In the genomic region with DNA sequence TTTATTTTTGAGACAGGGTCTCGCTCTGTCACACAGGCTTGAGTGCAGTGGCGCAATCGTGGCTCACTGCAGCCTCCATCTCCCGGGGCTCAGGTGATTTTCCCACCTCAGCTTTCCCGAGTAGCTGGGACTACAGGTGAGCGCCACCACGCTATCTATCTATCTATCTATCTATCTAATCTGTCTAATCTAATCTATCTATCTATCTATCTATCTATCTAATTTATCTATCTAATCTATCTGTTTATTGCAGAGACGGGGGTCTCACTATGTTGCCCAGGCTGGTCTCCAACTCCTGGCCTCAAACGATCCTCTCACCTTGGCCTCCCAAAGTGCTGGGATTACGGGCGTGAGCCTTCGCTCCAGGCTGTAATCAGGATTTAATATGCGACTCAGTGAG, we compare ENCODE assay signal across 7 cellular contexts. TPM values are rescaled to one million over a fixed set of nuclear protein-coding genes. Genes with fewer than 3 reads are reported as not detected.
DNase-seq lines count a peak whose midpoint lies in the region; ATAC-seq, FAIRE-seq and TF ChIP-seq lines count a peak whose summit lies in the region.

No MANE protein-coding gene starts in this region.

- H3K9me3 ChIP-seq in HUES48 (ENCODE audit: control insufficient read depth, insufficient read depth, low read length) (peaks cover 23% of the 10 kb centered on the region), stomach (peaks cover 5 to 54% (median 36%) of the 10 kb centered on the region in 4 donors)

- DNase-seq in activated naive CD4-positive, alpha-beta T cell treated with anti-CD3 and anti-CD28 coated beads, Interleukin-2, amount 50 U/mL, for 72 hours (ENCODE audit: low spot score in 2 of 2) = no peak
- DNase-seq in immature natural killer cell = no peak
- DNase-seq in stomach = no peak
- DNase-seq in LoVo (ENCODE audit: low spot score) = no peak
- DNase-seq in GM12892 (ENCODE audit: insufficient read length) = no peak
- DNase-seq in islet precursor cell = no peak

- peaks cover 39% of the 10 kb centered on the region for H3K36me3 ChIP-seq in HUES48 (ENCODE audit: control insufficient read depth, insufficient read depth, low read length)
- H3K36me3 ChIP-seq in stomach = peaks cover 14 to 34% (median 33%) of the 10 kb centered on the region in 4 donors

- H3K4me1 ChIP-seq in HUES48 (ENCODE audit: control insufficient read depth, insufficient read depth, low read length) (no peaks in the 10 kb centered on the region), stomach (peaks cover 0 to 18% (median 11%) of the 10 kb centered on the region in 4 donors)

- no peak for TF ChIP-seq EP300 in stomach (IDR thresholded peaks at IDR 0.05)

- H3K9me3 Mint-ChIP-seq in activated naive CD4-positive, alpha-beta T cell treated with anti-CD3 and anti-CD28 coated beads, Interleukin-2, amount 50 U/mL, for 72 hours = peaks cover 31 to 61% of the 10 kb centered on the region in 2 donors
- peaks cover 18 to 48% (median 35%) of the 10 kb centered on the region in 6 donors for H3K9me3 Mint-ChIP-seq in immature natural killer cell

- H3K27me3 ChIP-seq in HUES48 (ENCODE audit: control insufficient read depth, insufficient read depth, low read length) (no peaks in the 10 kb centered on the region), stomach (no peaks in the 10 kb centered on the region)

- H3K4me3 ChIP-seq in HUES48 (ENCODE audit: low read depth, low read length) (peak overlapping the region; percentile 97), stomach (peak overlapping the region; percentile 66 to 86 (median 73))

- no peak for ATAC-seq in activated naive CD4-positive, alpha-beta T cell treated with anti-CD3 and anti-CD28 coated beads, Interleukin-2, amount 50 U/mL, for 72 hours

- H3K4me1 Mint-ChIP-seq in immature natural killer cell = peaks cover 28 to 47% of the 10 kb centered on the region in 2 donors

- intact Hi-C loops in stomach (cut with DNase I; ENCODE audit: low total_unique reads) = no loop called here

- H3K4me3 Mint-ChIP-seq in immature natural killer cell = peak overlapping the region; percentile 92 to 100 (median 96)

- peak overlapping the region; percentile 98 for H3K9ac ChIP-seq in HUES48 (ENCODE audit: low read depth, low read length)

- 32 to 38% (median 33%) methylated on average over 13 of the region's 13 CpGs for WGBS in stomach, 5 donors

- peak overlapping the region; percentile 94 to 98 for H3K27ac Mint-ChIP-seq in activated naive CD4-positive, alpha-beta T cell treated with anti-CD3 and anti-CD28 coated beads, Interleukin-2, amount 50 U/mL, for 72 hours
- H3K27ac Mint-ChIP-seq in immature natural killer cell = peak overlapping the region; percentile 89 to 99 (median 94)

- H3K27ac ChIP-seq in HUES48 (ENCODE audit: low read depth, low read length) (no peak overlapping the region), stomach (peak overlapping the region in 3 of 5 donors; percentile 75 to 89 (median 87))

- TF ChIP-seq POLR2A in stomach (IDR thresholded peaks at IDR 0.05) (no peak), GM12892 (IDR thresholded peaks at IDR 0.05; ENCODE audit: low read depth, low read length) (no peak)

- FAIRE-seq in GM12892 (lab: Jason Lieb, UNC) = no peak

- TF ChIP-seq CTCF in stomach (IDR thresholded peaks at IDR 0.05) = no peak

- peaks cover 2 to 7% (median 5%) of the 10 kb centered on the region in 3 donors for H3K27me3 Mint-ChIP-seq in immature natural killer cell (ENCODE audit: low read depth in 3 of 3)

- H3K36me3 Mint-ChIP-seq in activated naive CD4-positive, alpha-beta T cell treated with anti-CD3 and anti-CD28 coated beads, Interleukin-2, amount 50 U/mL, for 72 hours = peaks cover 65 to 89% of the 10 kb centered on the region in 2 donors
- H3K36me3 Mint-ChIP-seq in immature natural killer cell = peaks cover 35 to 47% (median 40%) of the 10 kb centered on the region in 3 donors

RNA-seq across cellular contexts. Expression of a gene that starts 0.6 kb away (rescaled TPM):
- total RNA-seq in activated naive CD4-positive, alpha-beta T cell treated with anti-CD3 and anti-CD28 coated beads, Interleukin-2, amount 50 U/mL, for 72 hours = 1 to 10 TPM; 2.6 to 4.1 TPM
- polyA plus RNA-seq in immature natural killer cell = 1 to 10 TPM; 2.9 to 6.8 (median 5.8) TPM
- total RNA-seq in stomach = 10 to 100 TPM in 1 of 5 donors, 1 to 10 TPM in 3, under 1 TPM in 1; 0.29 to 12.8 (median 3.2) TPM
- polyA plus RNA-seq in stomach = 1 to 10 TPM; 1.7 to 7.2 (median 2.2) TPM
- polyA plus RNA-seq in GM12892 (2012; ENCODE audit: missing spikeins) = 3.9 TPM

RNA-seq across cellular contexts. Expression of a gene that starts 23.0 kb away (rescaled TPM):
- 10 to 100 TPM in 1 of 2 donors, 1 to 10 TPM in 1; 8.2 to 10.3 TPM for total RNA-seq in activated naive CD4-positive, alpha-beta T cell treated with anti-CD3 and anti-CD28 coated beads, Interleukin-2, amount 50 U/mL, for 72 hours
- polyA plus RNA-seq in immature natural killer cell = 10 to 100 TPM in 2 of 3 donors, 1 to 10 TPM in 1; 6.8 to 12.2 (median 11.0) TPM
- 10 to 100 TPM in 1 of 5 donors, 1 to 10 TPM in 4; 1.2 to 23.3 (median 8.0) TPM for total RNA-seq in stomach
- 1 to 10 TPM; 2.9 to 7.5 (median 3.1) TPM for polyA plus RNA-seq in stomach
- polyA plus RNA-seq in GM12892 (2012; ENCODE audit: missing spikeins) = 5.5 TPM

RNA-seq across cellular contexts. Expression of a gene that starts 40.1 kb away (rescaled TPM):
- 1 to 10 TPM; 5.7 to 7.9 TPM for total RNA-seq in activated naive CD4-positive, alpha-beta T cell treated with anti-CD3 and anti-CD28 coated beads, Interleukin-2, amount 50 U/mL, for 72 hours
- polyA plus RNA-seq in immature natural killer cell (1 to 10 TPM; 1.5 to 6.8 (median 4.0) TPM), stomach (10 to 100 TPM in 2 of 3 donors, 1 to 10 TPM in 1; 6.0 to 21.5 (median 13.1) TPM)
- total RNA-seq in stomach = 10 to 100 TPM in 3 of 5 donors, 1 to 10 TPM in 2; 5.5 to 25.2 (median 14.2) TPM
- polyA plus RNA-seq in GM12892 (2012; ENCODE audit: missing spikeins) = 3.0 TPM

RNA-seq across cellular contexts. Expression of a gene that starts 58.8 kb away (rescaled TPM):
- total RNA-seq in activated naive CD4-positive, alpha-beta T cell treated with anti-CD3 and anti-CD28 coated beads, Interleukin-2, amount 50 U/mL, for 72 hours = 1 to 10 TPM; 8.7 to 9.5 TPM
- polyA plus RNA-seq in immature natural killer cell = 10 to 100 TPM; 15.3 to 23.1 (median 22.6) TPM
- 100 to 1,000 TPM in 1 of 5 donors, 10 to 100 TPM in 2, 1 to 10 TPM in 1, under 1 TPM in 1; 0.58 to 149 (median 24.2) TPM for total RNA-seq in stomach
- polyA plus RNA-seq in stomach = 10 to 100 TPM in 1 of 3 donors, 1 to 10 TPM in 2; 4.1 to 10.2 (median 6.1) TPM
- 5.9 TPM for polyA plus RNA-seq in GM12892 (2012; ENCODE audit: missing spikeins)
